In genomic region chr2:208915401-208915800, GRCh38 we compare ENCODE assay signal across 6 cellular contexts.
"Had no signal": no experiment of that assay in that cellular context is flagged by ENCODE, and none has a peak within 500 bp of the region (broad histone marks: within the 10 kb centered on the region; RNA-seq: fewer than 3 reads in every experiment).

No MANE protein-coding gene starts in this region.

- H3K36me3 Mint-ChIP-seq: IgD-negative memory B cell had no signal

- H3K27ac ChIP-seq: HL-60 had no signal

- H3K27ac Mint-ChIP-seq: IgD-negative memory B cell had no signal

- H3K4me1 Mint-ChIP-seq: IgD-negative memory B cell had no signal

- ATAC-seq: K562 had no signal

- H3K4me3 Mint-ChIP-seq: IgD-negative memory B cell had no signal

- H3K4me3 ChIP-seq: K562 had no signal

- FAIRE-seq: HTR-8/SVneo, K562 had no signal

- DNase-seq: IMR-90, KBM-7 had no signal

- H3K27me3 Mint-ChIP-seq: IgD-negative memory B cell had no signal
